ENCODE assay signal across 7 cellular contexts in the genomic region with DNA sequence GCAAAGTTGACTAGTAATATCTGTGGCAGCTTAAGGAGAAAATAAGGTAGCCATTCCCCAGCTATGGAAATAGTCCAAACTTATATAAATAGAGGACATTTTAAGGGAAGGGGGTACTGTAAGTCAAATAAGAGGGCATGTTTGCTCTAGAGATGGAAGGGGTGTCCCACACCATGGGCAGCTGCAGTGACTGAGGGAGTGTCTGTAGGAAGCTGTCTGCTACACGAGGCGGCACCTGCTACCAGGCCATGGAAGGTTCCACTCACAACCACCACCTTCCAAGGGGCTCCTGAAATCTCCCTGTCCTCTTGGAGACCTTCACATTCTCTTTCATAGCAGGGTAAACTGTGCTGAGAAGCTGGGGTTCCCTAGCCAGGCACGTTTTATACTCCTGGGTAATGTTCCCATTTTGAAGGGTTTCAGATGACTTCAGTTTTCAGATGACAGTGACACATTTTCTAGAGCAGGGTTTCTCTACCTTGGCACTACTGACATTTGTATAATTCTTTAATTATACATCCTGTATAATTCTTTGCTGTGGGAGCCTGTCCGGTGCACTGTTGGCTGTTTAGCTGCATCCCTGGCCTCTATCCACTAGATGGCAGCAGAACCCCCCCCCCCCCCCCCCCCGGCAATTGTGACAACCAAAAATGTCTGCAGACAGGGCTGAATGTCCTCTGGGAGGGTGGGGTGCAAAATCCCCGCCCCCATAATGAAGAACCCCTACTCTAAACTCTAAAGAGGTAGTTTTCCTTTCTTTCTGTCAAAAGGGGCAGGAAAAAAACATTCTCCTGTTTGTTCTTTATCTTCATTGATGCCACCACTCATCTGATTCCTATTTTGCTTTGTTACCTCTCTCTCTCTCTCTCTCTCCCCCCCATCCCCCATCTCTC. TPM values are rescaled to one million over a fixed set of nuclear protein-coding genes. Genes with fewer than 3 reads are reported as not detected.
DNase-seq lines count a peak whose midpoint lies in the region; ATAC-seq and TF ChIP-seq lines count a peak whose summit lies in the region.

No MANE protein-coding gene starts in this region.

- no peaks in the 10 kb centered on the region for H3K27me3 ChIP-seq in cardiac muscle cell

- H3K27me3 Mint-ChIP-seq in activated T-cell treated with anti-CD3 and anti-CD28 coated beads, Interleukin-2, amount 50 U/mL, for 4 hours (ENCODE audit: low read depth) = peaks cover 15% of the 10 kb centered on the region

- H3K4me1 Mint-ChIP-seq in activated T-cell treated with anti-CD3 and anti-CD28 coated beads, Interleukin-2, amount 50 U/mL, for 4 hours (ENCODE audit: low read depth) = peaks cover 9% of the 10 kb centered on the region

- ATAC-seq in activated T-cell treated with anti-CD3 and anti-CD28 coated beads, Interleukin-2, amount 50 U/mL, for 4 hours = peak in 1 of 2 donors; percentile 52
- ATAC-seq in HG02678 (IDR thresholded peaks at IDR 0.05; ENCODE audit: unreplicated experiment) = no peak
- no peak for ATAC-seq in GM19328 (IDR thresholded peaks at IDR 0.05; ENCODE audit: unreplicated experiment)

- H3K4me3 ChIP-seq in cardiac muscle cell = no peak overlapping the region

- H3K9me3 ChIP-seq in cardiac muscle cell (ENCODE audit: low read depth) = no peaks in the 10 kb centered on the region

- H3K36me3 ChIP-seq in cardiac muscle cell = no peaks in the 10 kb centered on the region

- H3K4me3 Mint-ChIP-seq in activated T-cell treated with anti-CD3 and anti-CD28 coated beads, Interleukin-2, amount 50 U/mL, for 4 hours = no peak overlapping the region

- H3K9me3 Mint-ChIP-seq in activated T-cell treated with anti-CD3 and anti-CD28 coated beads, Interleukin-2, amount 50 U/mL, for 4 hours = no peaks in the 10 kb centered on the region

- TF ChIP-seq CTCF in cardiac muscle cell (IDR thresholded peaks at IDR 0.05; ENCODE audit: low read depth, low read length) = peak; percentile 72

- no peaks in the 10 kb centered on the region for H3K4me1 ChIP-seq in cardiac muscle cell (ENCODE audit: low read depth)

- no peaks in the 10 kb centered on the region for H3K36me3 Mint-ChIP-seq in activated T-cell treated with anti-CD3 and anti-CD28 coated beads, Interleukin-2, amount 50 U/mL, for 4 hours (ENCODE audit: insufficient read depth)

- H3K27ac ChIP-seq in cardiac muscle cell = no peak overlapping the region

- DNase-seq in ELR (ENCODE audit: low read depth) = peak; percentile 33
- peak; percentile 17 for DNase-seq in HuH-7 (ENCODE audit: low spot score)
- peak; percentile 7 for DNase-seq in activated T-cell treated with anti-CD3 and anti-CD28 coated beads, Interleukin-2, amount 50 U/mL, for 4 hours
- DNase-seq in cardiac muscle cell (ENCODE audit: low read depth in 1 of 2, low spot score in 1 of 2) = peak in 1 of 2 donors; percentile 25
- DNase-seq in stimulated activated CD4-positive, alpha-beta T cell treated with anti-CD3 and anti-CD28 coated beads, Interleukin-1b, Interleukin-23, amount 100 ng/mL, for 48 hours = peak; percentile 7

RNA-seq across cellular contexts. Expression of a gene that starts 11.6 kb away (rescaled TPM):
- total RNA-seq in activated T-cell treated with anti-CD3 and anti-CD28 coated beads, Interleukin-2, amount 50 U/mL, for 4 hours = not detected
- total RNA-seq in cardiac muscle cell = not detected in 2 replicates
- polyA plus RNA-seq in cardiac muscle cell = not detected in 2 replicates
